ENCODE assay signal across 12 cellular contexts in the genomic region with DNA sequence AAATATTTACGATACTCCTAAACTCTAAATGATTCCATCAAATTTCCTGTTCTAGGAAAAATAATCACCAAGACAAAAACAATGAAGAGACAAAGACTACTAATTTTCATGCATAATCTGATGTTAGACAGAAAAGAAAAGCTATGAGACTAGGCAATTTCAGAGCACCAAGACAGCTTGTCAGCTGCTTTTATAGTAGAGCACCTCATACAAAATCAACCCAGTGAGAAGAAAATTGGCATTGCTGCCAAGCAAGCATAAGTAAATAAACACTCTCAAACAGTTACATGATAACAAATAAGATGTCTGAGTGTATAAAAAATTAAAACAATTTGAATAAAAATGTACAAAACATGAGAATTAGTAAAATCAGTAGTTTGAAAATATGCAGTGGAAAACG.
DNase-seq lines count a peak whose midpoint lies in the region.
"Had no signal": no experiment of that assay in that cellular context is flagged by ENCODE, and none has a peak within 500 bp of the region (broad histone marks: within the 10 kb centered on the region; RNA-seq: fewer than 3 reads in every experiment).

No MANE protein-coding gene starts in this region.

- DNase-seq in DMS153 (lab: John Stamatoyannopoulos, UW): peak; percentile 5
- DNase-seq in DMS153 treated with DMSO at 0.1 percent for 48 hours (lab: John Stamatoyannopoulos, UW; ENCODE audit: unreplicated experiment): no peak
- DNase-seq in NCI-H1436 treated with DMSO at 0.1 percent for 48 hours (lab: John Stamatoyannopoulos, UW): peak; percentile 3
- DNase-seq in NCI-H1436 (lab: John Stamatoyannopoulos, UW): no peak
- DNase-seq in DMS79 (lab: John Stamatoyannopoulos, UW): peak; percentile 28
- DNase-seq in NCI-H345 treated with DMSO at 0.1 percent for 48 hours (lab: John Stamatoyannopoulos, UW; ENCODE audit: unreplicated experiment): peak; percentile 39
- no peak for DNase-seq in foreskin melanocyte
- DNase-seq in nucleus accumbens (lab: John Stamatoyannopoulos, UW): no peak
- DNase-seq: AML-193; Caco-2; CD4-positive, alpha-beta T cell; GM23248 had no signal

Comparison
In these comparisons a context has a peak if more than half of its experiments do, and no peak if none do; other contexts are left out.
1. DNase-seq: peak in DMS153 (single experiment), NCI-H1436 treated with DMSO at 0.1 percent for 48 hours (single experiment), DMS79 (single experiment) and NCI-H345 treated with DMSO at 0.1 percent for 48 hours (single experiment); none in DMS153 treated with DMSO at 0.1 percent for 48 hours (single experiment), NCI-H1436 (single experiment), foreskin melanocyte (single experiment) and nucleus accumbens (0 of 56).